1 cellular context compared by ENCODE assay signal in genomic region chr4:53309321-53310020, GRCh38.
TF ChIP-seq lines count a peak whose summit lies in the region.

No MANE protein-coding gene starts in this region.

TF ChIP-seq in GM12878, 131 proteins besides CTCF, POLR2A, EP300 and RAD21:
- TF ChIP-seq CUX1 (IDR thresholded peaks at IDR 0.05; ENCODE audit: insufficient replicate concordance, low read depth, low read length) (no peak), YY1 (IDR thresholded peaks at IDR 0.05; ENCODE audit: low read depth, low read length) (no peak), JUNB (IDR thresholded peaks at IDR 0.05) (0 out of 2 replicates have a peak, but pooled peaks have one; percentile 23), NFIC (IDR thresholded peaks at IDR 0.05; ENCODE audit: low read depth, low read length) (no peak)
